Comparison of ENCODE assay signal across 3 cellular contexts in the genomic region with DNA sequence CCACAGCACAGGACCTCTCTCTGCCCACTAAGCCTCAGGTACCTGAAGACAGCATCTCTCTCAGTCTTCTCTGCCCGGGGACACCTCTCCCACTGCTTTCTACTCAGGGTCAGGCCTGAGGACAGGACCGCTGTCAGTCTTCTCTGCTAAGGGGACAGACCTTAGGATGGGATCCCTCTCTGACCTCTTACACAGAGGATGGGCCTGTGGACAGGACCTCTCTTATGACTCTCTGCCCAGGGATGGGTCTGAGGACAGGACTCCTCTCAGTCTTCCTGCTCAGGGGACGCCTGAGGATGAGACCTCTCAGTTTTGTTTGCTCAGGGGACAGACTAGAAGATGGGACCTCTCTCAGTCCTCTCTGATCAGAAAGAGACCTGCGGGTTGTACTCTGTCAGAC. TPM values are rescaled to one million over a fixed set of nuclear protein-coding genes. Genes with fewer than 3 reads are reported as not detected.
"Had no signal": no experiment of that assay in that cellular context is flagged by ENCODE, and none has a peak within 500 bp of the region (broad histone marks: within the 10 kb centered on the region; RNA-seq: fewer than 3 reads in every experiment).

No MANE protein-coding gene starts in this region.

RNA-seq across cellular contexts. Expression of a gene that starts 8.5 kb away (rescaled TPM):
- total RNA-seq: HepG2, HT1080, IMR-90 had no signal
- polyA plus RNA-seq: HepG2, IMR-90 had no signal
